Comparison of ENCODE assay signal across 1 cellular context in the genomic region with DNA sequence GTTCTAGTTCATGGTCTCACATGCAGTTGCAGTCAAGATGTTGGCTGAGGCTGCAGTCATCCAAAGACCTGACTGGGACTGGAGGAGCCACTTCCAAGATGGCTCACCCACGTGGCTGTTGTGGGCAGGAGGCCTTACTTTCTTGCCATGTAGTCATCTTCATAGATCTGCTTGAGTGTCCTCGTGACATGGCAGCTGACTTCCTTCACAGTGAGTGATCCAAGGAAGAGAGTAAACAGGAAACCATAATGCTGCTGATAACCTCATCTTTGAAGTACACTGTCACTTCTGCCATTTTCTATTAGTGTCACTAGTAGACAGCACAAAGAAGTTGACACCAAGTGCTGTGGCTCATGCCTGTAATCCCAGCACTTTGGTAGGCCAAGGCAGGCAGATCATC.
TF ChIP-seq lines count a peak whose summit lies in the region.

No MANE protein-coding gene starts in this region.

TF ChIP-seq in HepG2, 621 proteins besides CTCF, POLR2A, EP300 and RAD21 (continued from another document):
- TF ChIP-seq, protein P1, sequence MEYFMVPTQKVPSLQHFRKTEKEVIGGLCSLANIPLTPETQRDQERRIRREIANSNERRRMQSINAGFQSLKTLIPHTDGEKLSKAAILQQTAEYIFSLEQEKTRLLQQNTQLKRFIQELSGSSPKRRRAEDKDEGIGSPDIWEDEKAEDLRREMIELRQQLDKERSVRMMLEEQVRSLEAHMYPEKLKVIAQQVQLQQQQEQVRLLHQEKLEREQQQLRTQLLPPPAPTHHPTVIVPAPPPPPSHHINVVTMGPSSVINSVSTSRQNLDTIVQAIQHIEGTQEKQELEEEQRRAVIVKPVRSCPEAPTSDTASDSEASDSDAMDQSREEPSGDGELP (IDR thresholded peaks at IDR 0.05; ENCODE audit: borderline replicate concordance, low read depth), result no peak
- no peak for TF ChIP-seq SNAI1 (CRISPR knock-in tag; IDR thresholded peaks at IDR 0.05; ENCODE audit: borderline replicate concordance)
